Comparison of ENCODE assay signal across 2 cellular contexts in genomic region chr9:127011772-127012171, GRCh38.
TF ChIP-seq lines count a peak whose summit lies in the region.

No MANE protein-coding gene starts in this region.

TF ChIP-seq in IMR-90, 13 proteins besides CTCF, POLR2A, EP300 and RAD21:
- TF ChIP-seq SMC3 (IDR thresholded peaks at IDR 0.05; ENCODE audit: low read depth, low read length) (no peak), NFE2L2 (IDR thresholded peaks at IDR 0.05; ENCODE audit: low read depth, low read length) (no peak), MAZ (IDR thresholded peaks at IDR 0.05; ENCODE audit: borderline replicate concordance, low read depth, low read length) (no peak)
TF ChIP-seq in IMR-90: peak in this region for 0.

TF ChIP-seq in GM12891, 5 proteins besides CTCF, POLR2A, EP300 and RAD21:
- no peak for TF ChIP-seq TAF1 (IDR thresholded peaks at IDR 0.05; ENCODE audit: low read depth, low read length)
- TF ChIP-seq PAX5 (IDR thresholded peaks at IDR 0.05; ENCODE audit: insufficient read depth, low read length, severe bottlenecking): no peak
- no peak for TF ChIP-seq POU2F2 (IDR thresholded peaks at IDR 0.05; ENCODE audit: low read depth, low read length)
- no peak for TF ChIP-seq SPI1 (IDR thresholded peaks at IDR 0.05; ENCODE audit: low read depth, low read length)
- no peak for TF ChIP-seq POLR2AphosphoS5 (IDR thresholded peaks at IDR 0.05; ENCODE audit: low read depth, low read length)
